Comparison of ENCODE assay signal across 34 cellular contexts in genomic region chr20:38566199-38566598, GRCh38. TPM values are rescaled to one million over a fixed set of nuclear protein-coding genes. Genes with fewer than 3 reads are reported as not detected.
"Had no signal": no experiment of that assay in that cellular context is flagged by ENCODE, and none has a peak within 500 bp of the region (broad histone marks: within the 10 kb centered on the region; RNA-seq: fewer than 3 reads in every experiment).

No MANE protein-coding gene starts in this region.

- H3K9me3 ChIP-seq: adrenal gland, body of pancreas, breast epithelium had no signal

- H3K36me3 ChIP-seq: breast epithelium had no signal

- DNase-seq: activated B cell treated with CpG ODN at 0.5 μM for 24 hours; activated CD4-positive, alpha-beta memory T cell treated with anti-CD3 and anti-CD28 coated beads for 36 hours; activated CD4-positive, alpha-beta T cell treated with anti-CD3 and anti-CD28 coated beads for 4 hours; activated CD4-positive, alpha-beta T cell treated with anti-CD3 and anti-CD28 coated beads, Interleukin-2, amount 10 ng/mL, durations not matched to agents 24 days and 14 days; activated CD4-positive, alpha-beta T cell treated with anti-CD3 and anti-CD28 coated beads, Interleukin-2, amount 50 U/mL, for 1 hour; activated CD4-positive, alpha-beta T cell treated with anti-CD3 and anti-CD28 coated beads, Interleukin-2, amount 50 U/mL, for 4 hours; activated CD4-positive, CD25-positive, alpha-beta regulatory T cell treated with anti-CD3 and anti-CD28 coated beads, Interleukin-2, amount 50 U/mL, for 72 hours; activated CD8-positive, alpha-beta memory T cell treated with anti-CD3 and anti-CD28 coated beads, Interleukin-2, amount 50 U/mL, for 4 hours; activated CD8-positive, alpha-beta T cell treated with anti-CD3 and anti-CD28 coated beads for 36 hours; activated effector memory CD4-positive, alpha-beta T cell treated with anti-CD3 and anti-CD28 coated beads, Interleukin-2, amount 50 U/mL, for 16 hours; activated gamma-delta T cell treated with Interleukin-2 at 50 U/mL for 16 hours; activated naive CD4-positive, alpha-beta T cell; activated naive CD4-positive, alpha-beta T cell treated with anti-CD3 and anti-CD28 coated beads for 36 hours; activated naive CD4-positive, alpha-beta T cell treated with anti-CD3 and anti-CD28 coated beads, Interleukin-2, amount 50 U/mL, for 16 hours; activated naive CD8-positive, alpha-beta T cell treated with anti-CD3 and anti-CD28 coated beads for 36 hours; activated T-cell treated with anti-CD3 and anti-CD28 coated beads for 4 hours; activated T-cell treated with anti-CD3 and anti-CD28 coated beads, Interleukin-2, amount 50 U/mL, for 1 hour; activated T-cell treated with anti-CD3 and anti-CD28 coated beads, Interleukin-2, amount 50 U/mL, for 4 hours; activated T-cell treated with anti-CD3 and anti-CD28 coated beads, Interleukin-2, amount 50 U/mL, for 72 hours; adrenal gland; amniotic stem cell; aorta; body of pancreas; brain microvascular endothelial cell; central memory CD4-positive, alpha-beta T cell; T-helper 1 cell; T-helper 2 cell; T-helper 9 cell had no signal

- FAIRE-seq: astrocyte, TTC549 had no signal

- H3K27ac ChIP-seq: adrenal gland, body of pancreas, brain microvascular endothelial cell, breast epithelium, VCaP had no signal

- ATAC-seq: activated CD8-positive, alpha-beta T cell treated with anti-CD3 and anti-CD28 coated beads for 36 hours; activated naive CD4-positive, alpha-beta T cell treated with anti-CD3 and anti-CD28 coated beads, Interleukin-2, amount 50 U/mL, for 72 hours; activated T-cell treated with anti-CD3 and anti-CD28 coated beads, Interleukin-2, amount 50 U/mL, for 4 hours; activated T-cell treated with anti-CD3 and anti-CD28 coated beads, Interleukin-2, amount 50 U/mL, for 72 hours; activated T-helper 17 cell treated with anti-CD3 and anti-CD28 coated beads, Interleukin-2, amount 50 U/mL, for 72 hours; body of pancreas had no signal

- H3K27me3 ChIP-seq: adrenal gland, body of pancreas, brain microvascular endothelial cell, breast epithelium had no signal

- H3K4me1 ChIP-seq: adrenal gland, body of pancreas, breast epithelium had no signal

- H3K4me3 ChIP-seq: adrenal gland, body of pancreas, breast epithelium had no signal

RNA-seq across cellular contexts. Expression of gene ADIG, which starts 14.8 kb away (rescaled TPM):
- polyA plus RNA-seq: adrenal gland, aorta had no signal

RNA-seq across cellular contexts. Expression of gene ARHGAP40, which starts 35.4 kb away (rescaled TPM):
- polyA plus RNA-seq: aorta had no signal
